Comparison of ENCODE assay signal across 29 cellular contexts in the genomic region with DNA sequence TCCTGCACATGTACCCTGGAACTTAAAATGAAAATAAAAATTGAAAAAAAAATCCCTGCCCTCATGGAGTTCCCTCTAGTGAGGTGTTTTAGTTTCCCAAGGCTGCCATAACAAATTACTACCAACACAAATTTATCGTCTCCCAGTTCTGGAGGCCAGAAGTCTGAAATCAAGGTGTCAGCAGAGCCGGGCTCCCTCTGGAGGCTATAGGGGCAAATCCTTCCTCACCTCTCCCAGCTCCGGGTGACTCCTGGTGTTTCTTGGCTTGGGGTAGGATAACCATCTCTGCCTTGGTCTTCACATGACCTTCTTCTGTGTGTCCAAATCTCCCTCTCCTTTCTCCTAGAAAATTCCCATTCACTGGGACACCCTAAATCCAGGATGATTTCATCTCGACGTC.
"Had no signal": no experiment of that assay in that cellular context is flagged by ENCODE, and none has a peak within 500 bp of the region (broad histone marks: within the 10 kb centered on the region; RNA-seq: fewer than 3 reads in every experiment).

No MANE protein-coding gene starts in this region.

- H3K36me3 ChIP-seq: esophagus squamous epithelium, gastrocnemius medialis, right atrium auricular region, stomach, thyroid gland, upper lobe of right lung, WERI-Rb-1 had no signal

- DNase-seq: activated CD4-positive, alpha-beta memory T cell treated with anti-CD3 and anti-CD28 coated beads for 36 hours; activated CD4-positive, alpha-beta T cell treated with anti-CD3 and anti-CD28 coated beads, Interleukin-2, amount 10 ng/mL, durations not matched to agents 24 days and 14 days; activated CD4-positive, CD25-positive, alpha-beta regulatory T cell treated with anti-CD3 and anti-CD28 coated beads, Interleukin-2, amount 50 U/mL, for 72 hours; activated gamma-delta T cell treated with Interleukin-2 at 50 U/mL for 16 hours; activated T-cell treated with anti-CD3 and anti-CD28 coated beads, Interleukin-2, amount 50 U/mL, for 4 hours; esophagus squamous epithelium; gastrocnemius medialis; immature natural killer cell; kidney; midbrain; naive thymus-derived CD4-positive, alpha-beta T cell; nucleus accumbens; psoas muscle; spleen; stimulated activated CD4-positive, alpha-beta T cell treated with anti-CD3 and anti-CD28 coated beads, Interleukin-2, amount 100 ng/mL, for 48 hours; stomach; T-helper 17 cell; T1000; thyroid gland; upper lobe of right lung; WERI-Rb-1 had no signal

- H3K27ac Mint-ChIP-seq: activated CD4-positive, alpha-beta memory T cell treated with anti-CD3 and anti-CD28 coated beads for 36 hours; activated CD4-positive, alpha-beta T cell treated with anti-CD3 and anti-CD28 coated beads, Interleukin-2, amount 10 ng/mL, durations not matched to agents 24 days and 14 days; activated naive CD4-positive, alpha-beta T cell treated with anti-CD3 and anti-CD28 coated beads, Interleukin-2, amount 50 U/mL, for 72 hours; activated T-helper 17 cell treated with anti-CD3 and anti-CD28 coated beads, Interleukin-2, amount 50 U/mL, for 72 hours; dendritic cell treated with granulocyte-macrophage colony-stimulating factor and Interleukin-4, amounts not matched to agents 40 ng/mL and 50 ng/mL, for 4 days had no signal

- H3K4me1 ChIP-seq: esophagus squamous epithelium, gastrocnemius medialis, parathyroid adenoma, psoas muscle, right atrium auricular region, stomach, thyroid gland, upper lobe of right lung had no signal

- H3K27ac ChIP-seq: epithelial cell of prostate, esophagus squamous epithelium, gastrocnemius medialis, hepatocyte, parathyroid adenoma, psoas muscle, right atrium auricular region, spleen, stomach, thyroid gland, upper lobe of right lung, WERI-Rb-1 had no signal

- H3K4me3 Mint-ChIP-seq: activated CD4-positive, alpha-beta memory T cell treated with anti-CD3 and anti-CD28 coated beads for 36 hours; activated CD4-positive, alpha-beta T cell treated with anti-CD3 and anti-CD28 coated beads, Interleukin-2, amount 10 ng/mL, durations not matched to agents 24 days and 14 days; activated T-cell treated with anti-CD3 and anti-CD28 coated beads, Interleukin-2, amount 50 U/mL, for 4 hours; activated T-helper 17 cell treated with anti-CD3 and anti-CD28 coated beads, Interleukin-2, amount 50 U/mL, for 72 hours; central memory CD8-positive, alpha-beta T cell; dendritic cell treated with granulocyte-macrophage colony-stimulating factor and Interleukin-4, amounts not matched to agents 40 ng/mL and 50 ng/mL, for 4 days; immature natural killer cell; naive thymus-derived CD4-positive, alpha-beta T cell; T-helper 17 cell had no signal

- H3K27me3 Mint-ChIP-seq: activated CD4-positive, alpha-beta memory T cell treated with anti-CD3 and anti-CD28 coated beads for 36 hours; activated CD4-positive, alpha-beta T cell treated with anti-CD3 and anti-CD28 coated beads, Interleukin-2, amount 10 ng/mL, durations not matched to agents 24 days and 14 days; activated T-helper 17 cell treated with anti-CD3 and anti-CD28 coated beads, Interleukin-2, amount 50 U/mL, for 72 hours; central memory CD8-positive, alpha-beta T cell; dendritic cell treated with granulocyte-macrophage colony-stimulating factor and Interleukin-4, amounts not matched to agents 40 ng/mL and 50 ng/mL, for 4 days; naive thymus-derived CD4-positive, alpha-beta T cell; T-helper 17 cell had no signal

- H3K9me3 ChIP-seq: esophagus squamous epithelium, gastrocnemius medialis, psoas muscle, right atrium auricular region, stomach, thyroid gland, upper lobe of right lung had no signal

- ATAC-seq: activated naive CD4-positive, alpha-beta T cell treated with anti-CD3 and anti-CD28 coated beads, Interleukin-2, amount 50 U/mL, for 72 hours; activated T-cell treated with anti-CD3 and anti-CD28 coated beads, Interleukin-2, amount 50 U/mL, for 4 hours; activated T-helper 17 cell treated with anti-CD3 and anti-CD28 coated beads, Interleukin-2, amount 50 U/mL, for 72 hours; gastrocnemius medialis; naive thymus-derived CD4-positive, alpha-beta T cell; psoas muscle; T-helper 17 cell; upper lobe of right lung had no signal

- H3K27me3 ChIP-seq: esophagus squamous epithelium, gastrocnemius medialis, hepatocyte, right atrium auricular region, spleen, stomach, thyroid gland, upper lobe of right lung had no signal

- H3K4me3 ChIP-seq: esophagus squamous epithelium, gastrocnemius medialis, hepatocyte, psoas muscle, right atrium auricular region, spleen, stomach, thyroid gland, upper lobe of right lung had no signal

- H3K9me3 Mint-ChIP-seq: activated CD4-positive, alpha-beta memory T cell treated with anti-CD3 and anti-CD28 coated beads for 36 hours; activated T-cell treated with anti-CD3 and anti-CD28 coated beads, Interleukin-2, amount 50 U/mL, for 4 hours; central memory CD8-positive, alpha-beta T cell; dendritic cell treated with granulocyte-macrophage colony-stimulating factor and Interleukin-4, amounts not matched to agents 40 ng/mL and 50 ng/mL, for 4 days; immature natural killer cell had no signal
